1 cellular context compared by ENCODE assay signal in the genomic region with DNA sequence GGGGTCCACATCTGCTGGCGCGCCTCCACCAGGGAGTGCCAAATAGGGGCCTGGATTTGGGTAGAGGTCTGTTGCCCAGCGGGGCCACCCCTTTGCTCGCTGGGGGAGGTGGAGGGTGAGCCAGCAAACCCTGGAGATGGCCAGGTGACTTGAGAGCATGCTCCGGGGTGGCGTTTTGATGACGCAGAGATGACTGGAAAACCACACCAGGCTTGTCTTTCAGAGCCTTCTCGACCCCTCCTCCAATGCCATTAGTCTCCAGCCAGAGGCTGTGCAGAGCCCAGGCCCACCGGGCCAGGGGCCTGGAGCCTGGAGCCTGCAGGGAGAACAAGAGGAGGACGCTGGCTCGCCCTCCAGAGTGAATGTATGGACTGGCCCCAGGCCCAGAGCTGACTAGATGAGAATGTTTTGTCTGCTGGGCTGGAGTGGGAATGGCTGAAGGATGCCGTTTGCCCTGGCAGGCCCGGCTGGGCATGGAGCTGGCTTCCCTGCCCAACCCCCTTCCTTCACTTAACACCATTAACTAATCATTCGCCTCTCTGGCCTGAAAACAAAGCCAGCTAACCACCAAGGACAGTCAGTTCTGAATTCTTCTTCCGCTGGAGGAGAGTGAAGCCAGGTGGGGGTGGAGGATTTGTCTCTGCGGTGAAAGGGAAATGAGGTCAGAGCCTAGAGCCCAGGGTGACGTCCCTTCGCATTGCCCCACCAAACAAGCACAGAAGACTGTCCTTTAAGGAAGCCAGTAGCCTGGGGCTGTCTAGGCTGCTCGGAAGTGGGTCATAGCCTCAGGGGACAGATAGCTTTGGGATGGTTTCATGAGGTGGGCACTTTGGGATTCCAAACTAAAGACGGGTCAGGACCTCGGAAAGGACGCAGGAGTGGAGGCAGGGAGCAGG.
TF ChIP-seq lines count a peak whose summit lies in the region.

No MANE protein-coding gene starts in this region.

TF ChIP-seq in K562, 482 proteins besides CTCF, POLR2A, EP300 and RAD21 (continued from another document and continues in another):
- TF ChIP-seq, protein P1, sequence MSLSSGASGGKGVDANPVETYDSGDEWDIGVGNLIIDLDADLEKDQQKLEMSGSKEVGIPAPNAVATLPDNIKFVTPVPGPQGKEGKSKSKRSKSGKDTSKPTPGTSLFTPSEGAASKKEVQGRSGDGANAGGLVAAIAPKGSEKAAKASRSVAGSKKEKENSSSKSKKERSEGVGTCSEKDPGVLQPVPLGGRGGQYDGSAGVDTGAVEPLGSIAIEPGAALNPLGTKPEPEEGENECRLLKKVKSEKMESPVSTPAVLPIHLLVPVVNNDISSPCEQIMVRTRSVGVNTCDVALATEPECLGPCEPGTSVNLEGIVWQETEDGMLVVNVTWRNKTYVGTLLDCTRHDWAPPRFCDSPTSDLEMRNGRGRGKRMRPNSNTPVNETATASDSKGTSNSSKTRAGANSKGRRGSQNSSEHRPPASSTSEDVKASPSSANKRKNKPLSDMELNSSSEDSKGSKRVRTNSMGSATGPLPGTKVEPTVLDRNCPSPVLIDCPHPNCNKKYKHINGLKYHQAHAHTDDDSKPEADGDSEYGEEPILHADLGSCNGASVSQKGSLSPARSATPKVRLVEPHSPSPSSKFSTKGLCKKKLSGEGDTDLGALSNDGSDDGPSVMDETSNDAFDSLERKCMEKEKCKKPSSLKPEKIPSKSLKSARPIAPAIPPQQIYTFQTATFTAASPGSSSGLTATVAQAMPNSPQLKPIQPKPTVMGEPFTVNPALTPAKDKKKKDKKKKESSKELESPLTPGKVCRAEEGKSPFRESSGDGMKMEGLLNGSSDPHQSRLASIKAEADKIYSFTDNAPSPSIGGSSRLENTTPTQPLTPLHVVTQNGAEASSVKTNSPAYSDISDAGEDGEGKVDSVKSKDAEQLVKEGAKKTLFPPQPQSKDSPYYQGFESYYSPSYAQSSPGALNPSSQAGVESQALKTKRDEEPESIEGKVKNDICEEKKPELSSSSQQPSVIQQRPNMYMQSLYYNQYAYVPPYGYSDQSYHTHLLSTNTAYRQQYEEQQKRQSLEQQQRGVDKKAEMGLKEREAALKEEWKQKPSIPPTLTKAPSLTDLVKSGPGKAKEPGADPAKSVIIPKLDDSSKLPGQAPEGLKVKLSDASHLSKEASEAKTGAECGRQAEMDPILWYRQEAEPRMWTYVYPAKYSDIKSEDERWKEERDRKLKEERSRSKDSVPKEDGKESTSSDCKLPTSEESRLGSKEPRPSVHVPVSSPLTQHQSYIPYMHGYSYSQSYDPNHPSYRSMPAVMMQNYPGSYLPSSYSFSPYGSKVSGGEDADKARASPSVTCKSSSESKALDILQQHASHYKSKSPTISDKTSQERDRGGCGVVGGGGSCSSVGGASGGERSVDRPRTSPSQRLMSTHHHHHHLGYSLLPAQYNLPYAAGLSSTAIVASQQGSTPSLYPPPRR (CRISPR knock-in tag; IDR thresholded peaks at IDR 0.05; ENCODE audit: borderline replicate concordance), result 0 out of 2 replicates have a peak, but pooled peaks have one; percentile 29
- TF ChIP-seq GTF2E2 (tag; IDR thresholded peaks at IDR 0.05), result peak; percentile 66; the same call in 1 of the 2 replicates
- TF ChIP-seq, protein P2, sequence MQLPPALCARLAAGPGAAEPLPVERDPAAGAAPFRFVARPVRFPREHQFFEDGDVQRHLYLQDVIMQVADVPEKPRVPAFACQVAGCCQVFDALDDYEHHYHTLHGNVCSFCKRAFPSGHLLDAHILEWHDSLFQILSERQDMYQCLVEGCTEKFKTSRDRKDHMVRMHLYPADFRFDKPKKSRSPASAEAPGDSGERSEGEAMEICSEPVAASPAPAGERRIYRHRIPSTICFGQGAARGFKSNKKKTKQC (CRISPR knock-in tag; IDR thresholded peaks at IDR 0.05), result peak; percentile 50; the same call in 1 of the 2 replicates
- no peak for TF ChIP-seq ADNP (tag; IDR thresholded peaks at IDR 0.05)
- TF ChIP-seq ZNF311 (CRISPR knock-in tag; IDR thresholded peaks at IDR 0.05), result peak; percentile 49; the same call in 1 of the 2 replicates
- peak; percentile 48; the same call in 1 of the 2 replicates for TF ChIP-seq BRD4 (IDR thresholded peaks at IDR 0.05)
- TF ChIP-seq VEZF1 (CRISPR knock-in tag; IDR thresholded peaks at IDR 0.05), result peak; percentile 62
- TF ChIP-seq IRF9 (tag; IDR thresholded peaks at IDR 0.05), result no peak
- peak; percentile 64 for TF ChIP-seq MTA1 (IDR thresholded peaks at IDR 0.05; ENCODE audit: borderline replicate concordance)
- TF ChIP-seq DACH1 (IDR thresholded peaks at IDR 0.05; ENCODE audit: partially characterized antibody), result peak; percentile 20
- TF ChIP-seq NFRKB (IDR thresholded peaks at IDR 0.05; ENCODE audit: low read depth), result peak; percentile 58
- TF ChIP-seq SRSF7 (optimal IDR thresholded peaks at IDR 0.05; ENCODE audit: low read depth, low read length), result no peak
- peak; percentile 47 for TF ChIP-seq PRDM10 (IDR thresholded peaks at IDR 0.05; ENCODE audit: partially characterized antibody)
- no peak for TF ChIP-seq ZBTB34 (CRISPR knock-in tag; IDR thresholded peaks at IDR 0.05)
- peak in 2 of 3 experiments; percentile 20 to 66 for TF ChIP-seq YY1 (IDR thresholded peaks at IDR 0.05; ENCODE audit: borderline replicate concordance in 1 of 3, control insufficient read depth in 1 of 3, extremely low read depth in 1 of 3, insufficient read depth in 3 of 3, insufficient read length in 1 of 3, insufficient replicate concordance in 2 of 3, low read depth in 1 of 3, low read length in 2 of 3)
- 0 out of 2 replicates have a peak, but pooled peaks have one; percentile 28 for TF ChIP-seq ZNF232 (CRISPR knock-in tag; IDR thresholded peaks at IDR 0.05)
- peak; percentile 48 for TF ChIP-seq SMAD4 (CRISPR knock-in tag; conservative IDR thresholded peaks at IDR 0.05)
- TF ChIP-seq TAF7 (tag; IDR thresholded peaks at IDR 0.05), result peak; percentile 46; the same call in 1 of the 2 replicates
- no peak for TF ChIP-seq HDGF (IDR thresholded peaks at IDR 0.05)
- peak; percentile 72; the same call in 1 of the 2 replicates for TF ChIP-seq TARDBP (IDR thresholded peaks at IDR 0.05)
- peak; percentile 16; the same call in 1 of the 2 replicates for TF ChIP-seq TRIM25 (IDR thresholded peaks at IDR 0.05; ENCODE audit: borderline replicate concordance)
- TF ChIP-seq, protein P3, sequence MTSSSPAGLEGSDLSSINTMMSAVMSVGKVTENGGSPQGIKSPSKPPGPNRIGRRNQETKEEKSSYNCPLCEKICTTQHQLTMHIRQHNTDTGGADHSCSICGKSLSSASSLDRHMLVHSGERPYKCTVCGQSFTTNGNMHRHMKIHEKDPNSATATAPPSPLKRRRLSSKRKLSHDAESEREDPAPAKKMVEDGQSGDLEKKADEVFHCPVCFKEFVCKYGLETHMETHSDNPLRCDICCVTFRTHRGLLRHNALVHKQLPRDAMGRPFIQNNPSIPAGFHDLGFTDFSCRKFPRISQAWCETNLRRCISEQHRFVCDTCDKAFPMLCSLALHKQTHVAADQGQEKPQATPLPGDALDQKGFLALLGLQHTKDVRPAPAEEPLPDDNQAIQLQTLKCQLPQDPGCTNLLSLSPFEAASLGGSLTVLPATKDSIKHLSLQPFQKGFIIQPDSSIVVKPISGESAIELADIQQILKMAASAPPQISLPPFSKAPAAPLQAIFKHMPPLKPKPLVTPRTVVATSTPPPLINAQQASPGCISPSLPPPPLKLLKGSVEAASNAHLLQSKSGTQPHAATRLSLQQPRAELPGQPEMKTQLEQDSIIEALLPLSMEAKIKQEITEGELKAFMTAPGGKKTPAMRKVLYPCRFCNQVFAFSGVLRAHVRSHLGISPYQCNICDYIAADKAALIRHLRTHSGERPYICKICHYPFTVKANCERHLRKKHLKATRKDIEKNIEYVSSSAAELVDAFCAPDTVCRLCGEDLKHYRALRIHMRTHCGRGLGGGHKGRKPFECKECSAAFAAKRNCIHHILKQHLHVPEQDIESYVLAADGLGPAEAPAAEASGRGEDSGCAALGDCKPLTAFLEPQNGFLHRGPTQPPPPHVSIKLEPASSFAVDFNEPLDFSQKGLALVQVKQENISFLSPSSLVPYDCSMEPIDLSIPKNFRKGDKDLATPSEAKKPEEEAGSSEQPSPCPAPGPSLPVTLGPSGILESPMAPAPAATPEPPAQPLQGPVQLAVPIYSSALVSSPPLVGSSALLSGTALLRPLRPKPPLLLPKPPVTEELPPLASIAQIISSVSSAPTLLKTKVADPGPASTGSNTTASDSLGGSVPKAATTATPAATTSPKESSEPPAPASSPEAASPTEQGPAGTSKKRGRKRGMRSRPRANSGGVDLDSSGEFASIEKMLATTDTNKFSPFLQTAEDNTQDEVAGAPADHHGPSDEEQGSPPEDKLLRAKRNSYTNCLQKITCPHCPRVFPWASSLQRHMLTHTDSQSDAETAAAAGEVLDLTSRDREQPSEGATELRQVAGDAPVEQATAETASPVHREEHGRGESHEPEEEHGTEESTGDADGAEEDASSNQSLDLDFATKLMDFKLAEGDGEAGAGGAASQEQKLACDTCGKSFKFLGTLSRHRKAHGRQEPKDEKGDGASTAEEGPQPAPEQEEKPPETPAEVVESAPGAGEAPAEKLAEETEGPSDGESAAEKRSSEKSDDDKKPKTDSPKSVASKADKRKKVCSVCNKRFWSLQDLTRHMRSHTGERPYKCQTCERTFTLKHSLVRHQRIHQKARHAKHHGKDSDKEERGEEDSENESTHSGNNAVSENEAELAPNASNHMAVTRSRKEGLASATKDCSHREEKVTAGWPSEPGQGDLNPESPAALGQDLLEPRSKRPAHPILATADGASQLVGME (CRISPR knock-in tag; IDR thresholded peaks at IDR 0.05), result no peak
- TF ChIP-seq ZNF324 (CRISPR knock-in tag; IDR thresholded peaks at IDR 0.05), result no peak
- peak; percentile 90 for TF ChIP-seq SUPT5H (IDR thresholded peaks at IDR 0.05)
